Comparison of ENCODE assay signal across 35 cellular contexts in the genomic region with DNA sequence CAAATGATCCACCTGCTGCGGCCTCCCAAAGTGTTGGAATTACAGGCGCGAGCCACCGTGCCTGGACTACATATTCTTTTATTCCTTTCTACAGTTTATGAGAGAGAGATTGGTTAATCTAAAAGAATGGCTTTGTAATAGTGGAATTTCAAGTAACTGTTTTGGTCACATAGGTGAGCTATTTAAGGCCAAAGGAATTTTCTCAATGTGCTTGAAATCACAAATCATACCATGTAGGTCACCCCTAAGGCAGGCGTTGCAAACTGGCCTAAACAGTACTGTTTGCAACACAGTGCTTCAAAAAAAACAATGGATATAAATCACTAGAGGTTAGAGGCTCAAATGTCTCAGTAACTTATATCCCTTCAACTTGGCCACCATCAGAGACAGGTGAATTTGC.
"Had no signal": no experiment of that assay in that cellular context is flagged by ENCODE, and none has a peak within 500 bp of the region (broad histone marks: within the 10 kb centered on the region; RNA-seq: fewer than 3 reads in every experiment).

No MANE protein-coding gene starts in this region.

- H3K9ac ChIP-seq: KMS-11 had no signal

- H3K27me3 ChIP-seq: MG63 had no signal

- H3K9me3 ChIP-seq: MG63 had no signal

- H3K4me3 ChIP-seq: MG63 had no signal

- H3K36me3 ChIP-seq: MG63 had no signal

- DNase-seq: Karpas-422, Kasumi-1, KG1, MG63, MM.1S, MV-4-11, NCI-H1048, NCI-H1092, NCI-H1092 treated with DMSO at 0.1 percent for 48 hours, NCI-H1105, NCI-H1105 treated with DMSO at 0.1 percent for 48 hours, NCI-H1417, NCI-H1417 treated with DMSO at 0.1 percent for 48 hours, NCI-H1436, NCI-H1436 treated with DMSO at 0.1 percent for 48 hours, NCI-H146, NCI-H1694, NCI-H1694 treated with DMSO at 0.1 percent for 48 hours, NCI-H187, NCI-H187 treated with DMSO at 0.1 percent for 48 hours, NCI-H1930, NCI-H2029, NCI-H2081, NCI-H2081 treated with DMSO at 0.1 percent for 48 hours, NCI-H2107, NCI-H2171, NCI-H2171 treated with DMSO at 0.1 percent for 48 hours, NCI-H2227 treated with DMSO at 0.1 percent for 48 hours, NCI-H226, NCI-H345, NCI-H446, NCI-H446 treated with DMSO at 0.1 percent for 48 hours, NCI-H510A, NCI-H510A treated with DMSO at 0.1 percent for 48 hours had no signal

- H3K27ac ChIP-seq: KMS-11 had no signal
